Comparison of ENCODE assay signal across 1 cellular context in genomic region chr9:130327781-130328348, GRCh38.
A peak's percentile ranks its signal among the peaks of the same experiment; 100 is the strongest.
TF ChIP-seq lines count a peak whose summit lies in the region.

No MANE protein-coding gene starts in this region.

TF ChIP-seq in SK-N-SH, 30 proteins besides CTCF, POLR2A, EP300 and RAD21 (continued from another document):
- TF ChIP-seq EZH2phosphoT487 (IDR thresholded peaks at IDR 0.05; ENCODE audit: borderline replicate concordance, low read depth) (no peak), MAX (IDR thresholded peaks at IDR 0.05; ENCODE audit: low read depth) (no peak), ELF1 (IDR thresholded peaks at IDR 0.05) (no peak), TAF1 (IDR thresholded peaks at IDR 0.05; ENCODE audit: borderline replicate concordance, low read depth, low read length) (no peak), GATA2 (CRISPR knock-in tag; IDR thresholded peaks at IDR 0.05) (peak; percentile 54), MXI1 (IDR thresholded peaks at IDR 0.05; ENCODE audit: low read depth, low read length) (peak; percentile 73), GABPA (IDR thresholded peaks at IDR 0.05; ENCODE audit: low read depth) (no peak)
